Comparison of ENCODE assay signal across 18 cellular contexts in the genomic region with DNA sequence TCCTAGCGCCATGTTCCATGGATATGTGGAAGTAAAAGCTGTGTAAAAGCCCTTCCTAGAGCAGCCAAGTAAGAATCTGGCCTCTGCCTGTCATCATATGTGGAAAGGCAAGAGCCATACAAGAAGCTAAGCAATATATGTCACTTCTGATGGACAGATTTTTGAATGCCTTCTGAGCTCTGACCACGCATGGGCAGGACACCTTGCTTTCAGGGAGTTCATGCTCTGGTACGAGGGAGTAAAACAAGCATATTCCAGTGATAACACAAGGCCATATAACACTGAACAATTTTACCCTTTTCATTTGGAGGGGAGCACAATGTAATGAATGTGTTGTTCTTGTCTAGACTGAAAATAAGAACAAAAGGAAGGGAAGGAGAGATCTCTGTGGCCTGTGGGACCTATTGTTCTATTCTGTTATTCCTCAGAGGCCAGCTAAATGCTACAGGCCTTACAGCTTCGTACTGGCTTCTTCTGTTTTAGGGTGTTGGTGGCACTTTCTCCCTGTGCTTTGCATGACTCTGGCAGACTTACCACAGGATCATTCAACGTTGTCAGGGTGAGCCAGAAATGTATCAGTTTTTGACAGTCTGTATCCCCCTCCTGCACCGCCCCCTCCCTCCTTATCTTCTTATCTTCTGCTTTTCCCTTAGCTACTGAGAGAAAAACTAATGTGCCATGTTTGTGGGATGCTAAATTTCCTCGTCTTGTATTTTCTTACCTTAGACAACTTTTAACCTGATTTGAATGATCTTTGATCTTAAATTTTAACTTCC.
DNase-seq lines count a peak whose midpoint lies in the region; ATAC-seq, FAIRE-seq and TF ChIP-seq lines count a peak whose summit lies in the region.
"Had no signal": no experiment of that assay in that cellular context is flagged by ENCODE, and none has a peak within 500 bp of the region (broad histone marks: within the 10 kb centered on the region; RNA-seq: fewer than 3 reads in every experiment).

No MANE protein-coding gene starts in this region.

- H3K4me1 Mint-ChIP-seq in activated naive CD8-positive, alpha-beta T cell treated with anti-CD3 and anti-CD28 coated beads for 36 hours: peaks cover 53% of the 10 kb centered on the region
- peaks cover 50% of the 10 kb centered on the region for H3K4me1 Mint-ChIP-seq in activated naive CD8-positive, alpha-beta T cell treated with anti-CD3 and anti-CD28 coated beads, Interleukin-2, amount 50 U/mL, for 24 hours

- H3K27ac ChIP-seq in GM12878 (ENCODE audit: control insufficient read depth, insufficient read depth) (no peak overlapping the region), uterus (peak overlapping the region; percentile 10 to 33)
- H3K27ac ChIP-seq: skin epidermis, transverse colon had no signal

- FAIRE-seq in GM12878 (lab: Jason Lieb, UNC): no peak

- no peak overlapping the region for H3K4me2 ChIP-seq in GM12878 (ENCODE audit: control insufficient read depth, insufficient read depth)

- CTCF ChIA-PET in GM12878 (lab: Yijun Ruan, JAX): interaction anchor here (0.6 to 1.2 kb wide), 6 partner anchors 9 to 132 kb away, joined by 3 to 5 read pairs (median 4); no protein-coding TSS in a partner anchor

- no peak for TF ChIP-seq RAD21 in GM12878 (IDR thresholded peaks at IDR 0.05; ENCODE audit: insufficient read depth, low read depth, low read length)

- H3K27ac Mint-ChIP-seq in activated naive CD8-positive, alpha-beta T cell treated with anti-CD3 and anti-CD28 coated beads for 36 hours: peak overlapping the region; percentile 21
- H3K27ac Mint-ChIP-seq in activated naive CD8-positive, alpha-beta T cell treated with anti-CD3 and anti-CD28 coated beads, Interleukin-2, amount 50 U/mL, for 24 hours: no peak overlapping the region
- H3K27ac Mint-ChIP-seq: T-helper 1 cell treated with Interleukin-12 subunit alpha and Interleukin-12 subunit beta and Interleukin-4 antibody, amounts not matched to agents 30 μg/mL and 1 μg/mL, for 36 hours had no signal

- H3K4me1 ChIP-seq in GM12878 (ENCODE audit: control insufficient read depth, insufficient read depth, low read length) (no peaks in the 10 kb centered on the region), uterus (no peaks in the 10 kb centered on the region)

- POLR2A ChIA-PET in GM12878 (lab: Charles Lee): interaction anchor here (1.0 kb wide), 1 partner anchor 28 kb away, joined by 3 read pairs; no protein-coding TSS in a partner anchor

- no peak for TF ChIP-seq CTCF in GM12878 (IDR thresholded peaks at IDR 0.05 in 2 of 3, conservative IDR thresholded peaks at IDR 0.05 in 1 of 3; ENCODE audit: control insufficient read depth in 2 of 3, extremely low read depth in 1 of 3, insufficient read depth in 1 of 3, low read depth in 3 of 3, low read length in 3 of 3)
- no peak for TF ChIP-seq CTCF in uterus (IDR thresholded peaks at IDR 0.05)

- BruUV-seq in GM12878 (replicated peaks; lab: Mats Ljungman, UMichigan): no TSS peak

- RAD21 ChIA-PET in GM12878 (lab: Charles Lee; ENCODE audit: unreplicated experiment): interaction anchor here (1.0 to 1.4 kb wide), 4 partner anchors 25 to 444 kb away, joined by 3 to 4 read pairs (median 4); no protein-coding TSS in a partner anchor

- TF ChIP-seq EP300 in GM12878 (IDR thresholded peaks at IDR 0.05; ENCODE audit: borderline replicate concordance in 1 of 2, control insufficient read depth in 1 of 2, low read depth in 2 of 2, low read length in 2 of 2): no peak

- H3K9me3 ChIP-seq in GM12878 (replicated peaks; ENCODE audit: control insufficient read depth, insufficient read depth, low read length) (no peaks in the 10 kb centered on the region), uterus (no peaks in the 10 kb centered on the region)
- H3K9me3 ChIP-seq: transverse colon had no signal

- no peaks in the 10 kb centered on the region for H3K9me3 Mint-ChIP-seq in activated naive CD8-positive, alpha-beta T cell treated with anti-CD3 and anti-CD28 coated beads for 36 hours
- H3K9me3 Mint-ChIP-seq in activated naive CD8-positive, alpha-beta T cell treated with anti-CD3 and anti-CD28 coated beads, Interleukin-2, amount 50 U/mL, for 24 hours: no peaks in the 10 kb centered on the region
- H3K9me3 Mint-ChIP-seq: T-helper 1 cell treated with Interleukin-12 subunit alpha and Interleukin-12 subunit beta and Interleukin-4 antibody, amounts not matched to agents 30 μg/mL and 1 μg/mL, for 36 hours had no signal

- H2AFZ ChIP-seq in GM12878 (ENCODE audit: control insufficient read depth, low read depth, low read length): no peak overlapping the region

- H3K36me3 Mint-ChIP-seq in activated naive CD8-positive, alpha-beta T cell treated with anti-CD3 and anti-CD28 coated beads for 36 hours: peaks cover 8% of the 10 kb centered on the region
- peaks cover 3% of the 10 kb centered on the region for H3K36me3 Mint-ChIP-seq in activated naive CD8-positive, alpha-beta T cell treated with anti-CD3 and anti-CD28 coated beads, Interleukin-2, amount 50 U/mL, for 24 hours (ENCODE audit: low read depth)

- DNase-seq in activated naive CD8-positive, alpha-beta T cell treated with anti-CD3 and anti-CD28 coated beads for 36 hours: no peak
- DNase-seq in activated naive CD8-positive, alpha-beta T cell treated with anti-CD3 and anti-CD28 coated beads, Interleukin-2, amount 50 U/mL, for 24 hours: no peak
- no peak for DNase-seq in GM12878 (ENCODE audit: low read depth, low spot score)
- DNase-seq in midbrain (lab: John Stamatoyannopoulos, UW): peak; percentile 39
- no peak for DNase-seq in uterus
- DNase-seq in SKM-1 (lab: John Stamatoyannopoulos, UW; ENCODE audit: unreplicated experiment): no peak
- DNase-seq: COR-L47, left ventricle myocardium superior, NCI-H187 treated with DMSO at 0.1 percent for 48 hours, NCI-H510A, transverse colon had no signal

- no peak for TF ChIP-seq POLR2A in GM12878 (IDR thresholded peaks at IDR 0.05; ENCODE audit: low read depth, low read length)
- TF ChIP-seq POLR2A in uterus (IDR thresholded peaks at IDR 0.05): no peak

- in situ Hi-C loops in GM12878 (cut with MboI): no loop called here

- H3K79me2 ChIP-seq in GM12878 (ENCODE audit: control insufficient read depth, insufficient read depth, low read length): no peaks in the 10 kb centered on the region

- H3K9ac ChIP-seq in GM12878 (ENCODE audit: control insufficient read depth, insufficient read depth, low read length): no peak overlapping the region

- H3K36me3 ChIP-seq in GM12878 (ENCODE audit: control insufficient read depth in 2 of 2, insufficient read depth in 2 of 2, low read length in 1 of 2) (no peaks in the 10 kb centered on the region), uterus (no peaks in the 10 kb centered on the region)
- H3K36me3 ChIP-seq: transverse colon had no signal

- H4K20me1 ChIP-seq in GM12878 (ENCODE audit: control insufficient read depth, insufficient read depth): no peaks in the 10 kb centered on the region

- H3K4me3 ChIP-seq in GM12878: no peak overlapping the region
- H3K4me3 ChIP-seq in uterus: no peak overlapping the region
- H3K4me3 ChIP-seq: skin epidermis, transverse colon had no signal

- H3K4me3 Mint-ChIP-seq in activated naive CD8-positive, alpha-beta T cell treated with anti-CD3 and anti-CD28 coated beads for 36 hours: no peak overlapping the region
- no peak overlapping the region for H3K4me3 Mint-ChIP-seq in activated naive CD8-positive, alpha-beta T cell treated with anti-CD3 and anti-CD28 coated beads, Interleukin-2, amount 50 U/mL, for 24 hours
- H3K4me3 Mint-ChIP-seq: T-helper 1 cell treated with Interleukin-12 subunit alpha and Interleukin-12 subunit beta and Interleukin-4 antibody, amounts not matched to agents 30 μg/mL and 1 μg/mL, for 36 hours had no signal

- no peak for ATAC-seq in activated naive CD8-positive, alpha-beta T cell treated with anti-CD3 and anti-CD28 coated beads, Interleukin-2, amount 50 U/mL, for 24 hours
- ATAC-seq in GM12878 (peak; percentile 34; the same call in 2 of the 3 replicates), GM21529 (IDR thresholded peaks at IDR 0.05; ENCODE audit: unreplicated experiment) (no peak), GM21528 (IDR thresholded peaks at IDR 0.05; ENCODE audit: low FRiP score, unreplicated experiment) (no peak)
- ATAC-seq: activated CD4-positive, CD25-positive, alpha-beta regulatory T cell treated with anti-CD3 and anti-CD28 coated beads, Interleukin-2, amount 50 U/mL, for 24 hours; esophagus mucosa; left ventricle myocardium superior; Right ventricle myocardium inferior had no signal

- H3K27me3 ChIP-seq in GM12878 (replicated peaks in 1 of 2; ENCODE audit: control insufficient read depth in 2 of 2, insufficient read depth in 2 of 2, low read length in 1 of 2) (no peaks in the 10 kb centered on the region), uterus (no peaks in the 10 kb centered on the region)
- H3K27me3 ChIP-seq: transverse colon had no signal

- SMC1A ChIA-PET in GM12878 (lab: Charles Lee; ENCODE audit: uncharacterized antibody, unreplicated experiment): interaction anchor here (0.8 to 6.0 kb wide), 7 partner anchors 9 to 44 kb away, joined by 3 to 19 read pairs (median 5); no protein-coding TSS in a partner anchor

- WGBS in GM12878 (ENCODE audit: insufficient coverage, insufficient replicate concordance, low lambda C conversion rate, missing lambda C conversion rate): 36% methylated on average over 7 of the region's 7 CpGs

- intact Hi-C loops in GM12878 (cut with micrococcal nuclease; ENCODE audit: unreplicated experiment) (no loop called here), uterus (cut with DNase I; ENCODE audit: low total_unique reads) (no loop called here)

- H3K27me3 Mint-ChIP-seq in activated naive CD8-positive, alpha-beta T cell treated with anti-CD3 and anti-CD28 coated beads for 36 hours: no peaks in the 10 kb centered on the region
- no peaks in the 10 kb centered on the region for H3K27me3 Mint-ChIP-seq in activated naive CD8-positive, alpha-beta T cell treated with anti-CD3 and anti-CD28 coated beads, Interleukin-2, amount 50 U/mL, for 24 hours

TF ChIP-seq in GM12878, 131 proteins besides CTCF, POLR2A, EP300 and RAD21 (continues in another document):
- TF ChIP-seq CBX5 (IDR thresholded peaks at IDR 0.05; ENCODE audit: low read depth): no peak
